8 cellular contexts compared by ENCODE assay signal in genomic region chr15:89647191-89647851, GRCh38. TPM values are rescaled to one million over a fixed set of nuclear protein-coding genes. Genes with fewer than 3 reads are reported as not detected.
DNase-seq lines count a peak whose midpoint lies in the region; ATAC-seq, FAIRE-seq and TF ChIP-seq lines count a peak whose summit lies in the region.

No MANE protein-coding gene starts in this region.

- H2AFZ ChIP-seq in SU-DHL-6 (ENCODE audit: low read depth, low read length, severe bottlenecking): no peak overlapping the region

- H3K27ac ChIP-seq in SU-DHL-6 (ENCODE audit: low read depth, low read length) (no peak overlapping the region), heart left ventricle (no peak overlapping the region), rectal smooth muscle tissue (ENCODE audit: low read depth, low read length) (no peak overlapping the region)

- no peaks in the 10 kb centered on the region for H3K9me2 ChIP-seq in SU-DHL-6 (replicated peaks; ENCODE audit: insufficient read depth, low read length)

- no peak for TF ChIP-seq POLR2A in heart left ventricle (IDR thresholded peaks at IDR 0.05)

- H3K9me3 ChIP-seq in SU-DHL-6 (ENCODE audit: insufficient read depth, low read length) (no peaks in the 10 kb centered on the region), heart left ventricle (no peaks in the 10 kb centered on the region)

- H3K36me3 ChIP-seq in SU-DHL-6 (ENCODE audit: low read length) (no peaks in the 10 kb centered on the region), heart left ventricle (peaks cover 0 to 17% (median 0%) of the 10 kb centered on the region in 9 donors), rectal smooth muscle tissue (ENCODE audit: control insufficient read depth, insufficient read depth, low read length) (no peaks in the 10 kb centered on the region)

- ATAC-seq in heart left ventricle (peak; percentile 43 to 71 (median 62)), HG03354 (IDR thresholded peaks at IDR 0.05; ENCODE audit: poor library complexity, severe bottlenecking, unreplicated experiment) (no peak), GM19328 (IDR thresholded peaks at IDR 0.05; ENCODE audit: unreplicated experiment) (no peak)

- H3K79me2 ChIP-seq in SU-DHL-6 (ENCODE audit: insufficient read depth, low read length): no peaks in the 10 kb centered on the region

- no peak overlapping the region for H3K4me2 ChIP-seq in SU-DHL-6 (ENCODE audit: low read depth, low read length, poor library complexity, severe bottlenecking)

- intact Hi-C loops in heart left ventricle (cut with DNase I): loop anchor here in 2 of 10 donors (5.0 to 10.0 kb wide), 2 partner anchors 95 to 97 kb away; no protein-coding TSS in a partner anchor

- no peaks in the 10 kb centered on the region for H3K4me1 Mint-ChIP-seq in activated naive CD8-positive, alpha-beta T cell treated with anti-CD3 and anti-CD28 coated beads for 36 hours

- H3F3A ChIP-seq in SU-DHL-6 (ENCODE audit: insufficient read depth): no peaks in the 10 kb centered on the region

- H3K27me3 ChIP-seq in SU-DHL-6 (ENCODE audit: low read length) (no peaks in the 10 kb centered on the region), heart left ventricle (no peaks in the 10 kb centered on the region), rectal smooth muscle tissue (ENCODE audit: control insufficient read depth, insufficient read depth, low read length) (no peaks in the 10 kb centered on the region)

- H4K20me1 ChIP-seq in SU-DHL-6 (ENCODE audit: low read depth, low read length): no peaks in the 10 kb centered on the region

- H3K9ac ChIP-seq in SU-DHL-6 (ENCODE audit: low read length) (no peak overlapping the region), rectal smooth muscle tissue (ENCODE audit: low read length) (no peak overlapping the region)

- no peaks in the 10 kb centered on the region for H3K36me3 Mint-ChIP-seq in activated naive CD8-positive, alpha-beta T cell treated with anti-CD3 and anti-CD28 coated beads for 36 hours

- FAIRE-seq in D721Med (lab: Jason Lieb, UNC): no peak

- H3K4me3 Mint-ChIP-seq in activated naive CD8-positive, alpha-beta T cell treated with anti-CD3 and anti-CD28 coated beads for 36 hours: no peak overlapping the region

- WGBS in heart left ventricle, 4 donors: 49 to 51% (median 50%) methylated on average over 25 of the region's 25 CpGs

- DNase-seq in D721Med (ENCODE audit: insufficient read length, low spot score) (peak; percentile 92), HK-2 (ENCODE audit: unreplicated experiment) (peak; percentile 73), heart left ventricle (peak; percentile 72 to 90 (median 75))
- peak; percentile 68 for DNase-seq in activated naive CD8-positive, alpha-beta T cell treated with anti-CD3 and anti-CD28 coated beads for 36 hours

- peak; percentile 73 for TF ChIP-seq CTCF in D721Med (IDR thresholded peaks at IDR 0.05; ENCODE audit: insufficient read depth, missing control alignments)
- peak; percentile 84 for TF ChIP-seq CTCF in SU-DHL-6 (IDR thresholded peaks at IDR 0.05; ENCODE audit: insufficient read depth, low read length, poor library complexity, severe bottlenecking)
- TF ChIP-seq CTCF in heart left ventricle (IDR thresholded peaks at IDR 0.05): peak; percentile 71 to 92 (median 77)

- peaks cover 0 to 9% (median 0%) of the 10 kb centered on the region in 12 donors for H3K4me1 ChIP-seq in heart left ventricle
- no peaks in the 10 kb centered on the region for H3K4me1 ChIP-seq in rectal smooth muscle tissue (ENCODE audit: control insufficient read depth, insufficient read depth, low read length)

- H3K27ac Mint-ChIP-seq in activated naive CD8-positive, alpha-beta T cell treated with anti-CD3 and anti-CD28 coated beads for 36 hours: no peak overlapping the region

- H3K27me3 Mint-ChIP-seq in activated naive CD8-positive, alpha-beta T cell treated with anti-CD3 and anti-CD28 coated beads for 36 hours: peaks cover 7% of the 10 kb centered on the region

- H3K9me3 Mint-ChIP-seq in activated naive CD8-positive, alpha-beta T cell treated with anti-CD3 and anti-CD28 coated beads for 36 hours: no peaks in the 10 kb centered on the region

- no peak overlapping the region for H3K4me3 ChIP-seq in SU-DHL-6 (ENCODE audit: insufficient read depth, low read length, poor library complexity, severe bottlenecking)
- H3K4me3 ChIP-seq in heart left ventricle: no peak overlapping the region
- peak overlapping the region; percentile 34 for H3K4me3 ChIP-seq in rectal smooth muscle tissue (ENCODE audit: low read length)

RNA-seq across cellular contexts. Expression of gene KIF7, which starts 7.9 kb away (rescaled TPM):
- 1 to 10 TPM; 3.4 to 3.7 TPM for total RNA-seq in activated naive CD8-positive, alpha-beta T cell treated with anti-CD3 and anti-CD28 coated beads for 36 hours
- total RNA-seq in heart left ventricle: 1 to 10 TPM; 2.7 to 9.2 (median 3.5) TPM
- 1 to 10 TPM; 1.3 to 3.0 TPM for polyA plus RNA-seq in heart left ventricle

RNA-seq across cellular contexts. Expression of gene PLIN1, which starts 31.8 kb away (rescaled TPM):
- total RNA-seq in activated naive CD8-positive, alpha-beta T cell treated with anti-CD3 and anti-CD28 coated beads for 36 hours: under 1 TPM; 0.23 to 0.34 TPM
- total RNA-seq in heart left ventricle: 100 to 1,000 TPM in 1 of 9 donors, 10 to 100 TPM in 2, 1 to 10 TPM in 4, under 1 TPM in 2; 0.28 to 143 (median 3.3) TPM
- polyA plus RNA-seq in heart left ventricle: 10 to 100 TPM in 1 of 2 donors, 1 to 10 TPM in 1; 6.5 to 11.8 TPM

RNA-seq across cellular contexts. Expression of gene PEX11A, which starts 43.2 kb away (rescaled TPM):
- 1 to 10 TPM; 3.0 to 4.0 TPM for total RNA-seq in activated naive CD8-positive, alpha-beta T cell treated with anti-CD3 and anti-CD28 coated beads for 36 hours
- 10 to 100 TPM in 6 of 9 donors, 1 to 10 TPM in 3; 7.0 to 23.0 (median 10.7) TPM for total RNA-seq in heart left ventricle
- 10 to 100 TPM in 1 of 2 donors, 1 to 10 TPM in 1; 5.9 to 11.0 TPM for polyA plus RNA-seq in heart left ventricle

RNA-seq across cellular contexts. Expression of gene WDR93, which starts 43.3 kb away (rescaled TPM):
- total RNA-seq in activated naive CD8-positive, alpha-beta T cell treated with anti-CD3 and anti-CD28 coated beads for 36 hours: not detected
- total RNA-seq in heart left ventricle: under 1 TPM in 1 of 9 donors, not detected in 8; 0.21 TPM
- under 1 TPM in 1 of 2 donors, not detected in 1; 0.10 TPM for polyA plus RNA-seq in heart left ventricle

Comparison
In these comparisons a context has a peak if more than half of its experiments do, and no peak if none do; other contexts are left out.
1. ATAC-seq: peak in heart left ventricle (4 of 4); none in HG03354 (single experiment) and GM19328 (single experiment).
2. Peak in every context shown above with its lines, with median percentiles within 50 percentile points of each other: DNase-seq and CTCF ChIP-seq.